In the genomic region with DNA sequence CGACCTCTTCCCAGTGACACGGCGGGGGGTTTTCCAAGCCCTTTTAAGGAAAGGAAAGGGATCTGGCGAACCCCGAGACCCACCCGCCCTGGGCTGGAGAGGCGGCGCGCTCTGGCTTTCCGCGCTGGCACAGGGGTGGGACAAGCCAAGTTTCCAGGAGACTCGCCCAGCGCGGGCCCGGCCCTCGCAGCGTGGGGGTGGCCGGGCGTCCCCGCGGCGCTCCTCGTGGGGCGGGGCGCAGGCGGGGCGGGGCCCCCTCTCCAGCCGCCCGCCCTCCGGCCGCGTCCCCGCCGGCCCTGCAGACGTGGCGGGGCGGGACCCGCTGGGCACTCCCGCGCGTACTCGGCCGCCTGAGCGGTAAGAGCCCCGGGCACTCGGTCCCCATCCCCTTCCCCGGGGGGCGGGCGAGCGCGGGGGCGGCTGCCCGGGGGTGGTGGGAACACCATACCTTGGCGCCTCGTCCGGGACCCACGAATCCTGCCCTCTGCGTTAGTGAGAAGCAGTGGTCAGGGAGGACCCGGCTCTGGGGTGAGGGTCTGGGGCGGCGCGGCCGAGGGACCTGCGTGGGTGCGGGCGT, we compare ENCODE assay signal across 8 cellular contexts. TPM values are rescaled to one million over a fixed set of nuclear protein-coding genes. Genes with fewer than 3 reads are reported as not detected.
A peak's percentile ranks its signal among the peaks of the same experiment; 100 is the strongest.
DNase-seq lines count a peak whose midpoint lies in the region; ATAC-seq, FAIRE-seq and TF ChIP-seq lines count a peak whose summit lies in the region.

TSS of gene FAM114A1 (plus strand) at position 329 of the 577 bp plus-strand sequence. CDS start 10,273 bp downstream, outside the sequence.

- H3K4me1 Mint-ChIP-seq in CD8-positive, alpha-beta T cell (ENCODE audit: low read depth): peaks cover 16% of the 10 kb centered on the region
- H3K4me1 Mint-ChIP-seq in astrocyte (ENCODE audit: low read depth, unreplicated experiment): peaks cover 22% of the 10 kb centered on the region

- peaks cover 26% of the 10 kb centered on the region for H3K27me3 Mint-ChIP-seq in CD8-positive, alpha-beta T cell (ENCODE audit: low read depth)
- H3K27me3 Mint-ChIP-seq in astrocyte (ENCODE audit: low read depth, unreplicated experiment): no peaks in the 10 kb centered on the region

- peak in 1 of 7 experiments; percentile 13 for DNase-seq in CD8-positive, alpha-beta T cell
- DNase-seq in astrocyte (ENCODE audit: low read depth) (peak; percentile 67), left ventricle myocardium superior (peak; percentile 93), NCI-H526 treated with DMSO at 0.1 percent for 48 hours (lab: John Stamatoyannopoulos, UW) (no peak)

- no peaks in the 10 kb centered on the region for H3K9me3 Mint-ChIP-seq in CD8-positive, alpha-beta T cell
- H3K9me3 Mint-ChIP-seq in astrocyte (ENCODE audit: unreplicated experiment): no peaks in the 10 kb centered on the region

- peaks cover 4% of the 10 kb centered on the region for H3K4me1 ChIP-seq in CD8-positive, alpha-beta T cell (ENCODE audit: insufficient read depth, low read length)
- peaks cover 38% of the 10 kb centered on the region for H3K4me1 ChIP-seq in astrocyte (ENCODE audit: insufficient read depth, low read length)
- H3K4me1 ChIP-seq in parathyroid adenoma: peaks cover 2% of the 10 kb centered on the region

- H2AFZ ChIP-seq in astrocyte (ENCODE audit: low read depth, low read length): peak within 1 kb of the TSS; percentile 92
- peak within 1 kb of the TSS; percentile 80 for H2AFZ ChIP-seq in parathyroid adenoma

- ATAC-seq in CD8-positive, alpha-beta T cell: peak; percentile 36
- ATAC-seq in GM19023 (IDR thresholded peaks at IDR 0.05; ENCODE audit: unreplicated experiment) (peak; percentile 90), HG03139 (IDR thresholded peaks at IDR 0.05; ENCODE audit: unreplicated experiment) (peak; percentile 70), left ventricle myocardium superior (peak; percentile 98)

- H3K9ac ChIP-seq in astrocyte (ENCODE audit: low read length) (peak within 1 kb of the TSS; percentile 100), parathyroid adenoma (peak within 1 kb of the TSS; percentile 46)

- no peaks in the 10 kb centered on the region for H3K36me3 ChIP-seq in CD8-positive, alpha-beta T cell (ENCODE audit: insufficient read depth, low read length)
- H3K36me3 ChIP-seq in astrocyte (ENCODE audit: insufficient read depth, low read length) (peaks cover 20% of the 10 kb centered on the region), parathyroid adenoma (ENCODE audit: control insufficient read depth, insufficient read depth, low read length) (no peaks in the 10 kb centered on the region)

- no peak for FAIRE-seq in astrocyte (lab: Jason Lieb, UNC)

- H3K4me3 Mint-ChIP-seq in CD8-positive, alpha-beta T cell: peak within 1 kb of the TSS; percentile 76
- peak within 1 kb of the TSS; percentile 94 for H3K4me3 Mint-ChIP-seq in astrocyte (ENCODE audit: unreplicated experiment)

- CTCF ChIA-PET in CD8-positive, alpha-beta T cell (lab: Charles Lee): interaction anchor here (0.8 to 2.7 kb wide), 2 partner anchors 109 to 1486 kb away, joined by 4 to 12 read pairs; no protein-coding TSS in a partner anchor

- no peak within 1 kb of the TSS for H3K4me3 ChIP-seq in CD8-positive, alpha-beta T cell (ENCODE audit: low read depth, low read length)
- H3K4me3 ChIP-seq in astrocyte (ENCODE audit: insufficient read depth, low read depth, low read length) (peak within 1 kb of the TSS; percentile 94), parathyroid adenoma (ENCODE audit: low read depth, low read length) (peak within 1 kb of the TSS; percentile 67)

- TF ChIP-seq CTCF in CD8-positive, alpha-beta T cell (IDR thresholded peaks at IDR 0.05): no peak
- TF ChIP-seq CTCF in astrocyte (IDR thresholded peaks at IDR 0.05; ENCODE audit: insufficient read depth, low read depth, low read length) (no peak), parathyroid adenoma (IDR thresholded peaks at IDR 0.05) (no peak)

- no peaks in the 10 kb centered on the region for H3K27me3 ChIP-seq in CD8-positive, alpha-beta T cell (ENCODE audit: insufficient read depth, low read length)
- H3K27me3 ChIP-seq in astrocyte (ENCODE audit: insufficient read depth, low read length) (no peaks in the 10 kb centered on the region), parathyroid adenoma (ENCODE audit: control insufficient read depth, insufficient read depth, low read length) (no peaks in the 10 kb centered on the region)

- H3K4me2 ChIP-seq in astrocyte (ENCODE audit: low read length): peak within 1 kb of the TSS; percentile 98
- peak within 1 kb of the TSS; percentile 66 for H3K4me2 ChIP-seq in parathyroid adenoma (ENCODE audit: low read length)

- no peaks in the 10 kb centered on the region for H3K36me3 Mint-ChIP-seq in CD8-positive, alpha-beta T cell
- peaks cover 3% of the 10 kb centered on the region for H3K36me3 Mint-ChIP-seq in astrocyte (ENCODE audit: low read depth, unreplicated experiment)

- peaks cover 21% of the 10 kb centered on the region for H4K20me1 ChIP-seq in astrocyte (ENCODE audit: insufficient read depth, low read length)

- intact Hi-C loops in CD8-positive, alpha-beta T cell (cut with DNase I, micrococcal nuclease): no loop called here
- intact Hi-C loops in left ventricle myocardium superior (cut with micrococcal nuclease): no loop called here

- no peak within 1 kb of the TSS for H3K27ac ChIP-seq in CD8-positive, alpha-beta T cell (ENCODE audit: low read depth, low read length)
- H3K27ac ChIP-seq in astrocyte (ENCODE audit: low read depth, low read length) (peak within 1 kb of the TSS; percentile 98), parathyroid adenoma (peak within 1 kb of the TSS; percentile 67)

- H3K9me3 ChIP-seq in CD8-positive, alpha-beta T cell (ENCODE audit: low read length): no peaks in the 10 kb centered on the region
- H3K9me3 ChIP-seq in astrocyte (ENCODE audit: insufficient read depth, low read depth, low read length): no peaks in the 10 kb centered on the region
- H3K9me3 ChIP-seq in parathyroid adenoma (ENCODE audit: control insufficient read depth, low read length): no peaks in the 10 kb centered on the region

- peaks cover 55% of the 10 kb centered on the region for H3K79me2 ChIP-seq in astrocyte (ENCODE audit: insufficient read depth, low read length)
- no peaks in the 10 kb centered on the region for H3K79me2 ChIP-seq in parathyroid adenoma

- no peak within 1 kb of the TSS for H3K27ac Mint-ChIP-seq in CD8-positive, alpha-beta T cell
- peak within 1 kb of the TSS; percentile 96 for H3K27ac Mint-ChIP-seq in astrocyte (ENCODE audit: unreplicated experiment)

- POLR2A ChIA-PET in CD8-positive, alpha-beta T cell (lab: Charles Lee): no interaction called here

TF ChIP-seq in PFSK-1, 5 proteins besides CTCF, POLR2A, EP300 and RAD21:
- TF ChIP-seq FOXP2 (optimal IDR thresholded peaks at IDR 0.05; ENCODE audit: borderline replicate concordance, extremely low read depth, extremely low read length, insufficient read depth): peak; percentile 51
- TF ChIP-seq POLR2AphosphoS5 (IDR thresholded peaks at IDR 0.05; ENCODE audit: low read depth, low read length): peak; percentile 55
- TF ChIP-seq TAF1 (IDR thresholded peaks at IDR 0.05; ENCODE audit: borderline replicate concordance, insufficient read depth, low read length): no peak
TF ChIP-seq in PFSK-1: peak in this region for 2.

RNA-seq across cellular contexts. Expression of gene FAM114A1, which starts in this region (rescaled TPM):
- total RNA-seq in CD8-positive, alpha-beta T cell: not detected
- polyA plus RNA-seq in PFSK-1 (2012; ENCODE audit: insufficient read length, low read depth): 22.4 TPM
- 159 and 169 TPM in 2 replicates for total RNA-seq in astrocyte
- 14.8 TPM for total RNA-seq in left ventricle myocardium superior

Comparison
In these comparisons a context has a peak if more than half of its experiments do, and no peak if none do; other contexts are left out.
1. RNA of gene FAM114A1 (total RNA-seq): 159 to 169 TPM in astrocyte and 14.8 TPM in left ventricle myocardium superior (single experiment); not detected in CD8-positive, alpha-beta T cell; every median in the first group is over 10 times any median in the second.
2. RNA of gene FAM114A1 (total RNA-seq): 159 to 169 TPM in astrocyte; 14.8 TPM in left ventricle myocardium superior (single experiment); every median in the first group is over 10 times any median in the second.
3. Peak in ATAC-seq in CD8-positive, alpha-beta T cell; RNA of the gene not detected or under 1 TPM.
4. ATAC-seq: peak in every context shown above with its lines; median percentile 98 in left ventricle myocardium superior; 90 in GM19023; 70 in HG03139; 36 in CD8-positive, alpha-beta T cell.